ENCODE assay signal across 8 cellular contexts in genomic region chr15:36501063-36501678, GRCh38.
DNase-seq lines count a peak whose midpoint lies in the region; ATAC-seq and TF ChIP-seq lines count a peak whose summit lies in the region.

No MANE protein-coding gene starts in this region.

- intact Hi-C loops in adrenal gland (cut with DNase I) = loop anchor here (5.0 to 10.0 kb wide), 2 partner anchors 381 to 384 kb away; no protein-coding TSS in a partner anchor
- intact Hi-C loops in left ventricle myocardium inferior (cut with micrococcal nuclease) = no loop called here
- intact Hi-C loops in sciatic nerve (cut with DNase I) = no loop called here

- H3K4me1 ChIP-seq in adrenal gland (replicated peaks in 1 of 2) (no peaks in the 10 kb centered on the region), left ventricle myocardium inferior (peaks cover 22% of the 10 kb centered on the region)

- H3K4me3 ChIP-seq in adrenal gland (no peak overlapping the region), left ventricle myocardium inferior (no peak overlapping the region)

- peak overlapping the region in 1 of 5 donors; percentile 35 for H3K27ac ChIP-seq in adrenal gland
- H3K27ac ChIP-seq in left ventricle myocardium inferior (replicated peaks) = peak overlapping the region; percentile 12

- TF ChIP-seq CTCF in adrenal gland (IDR thresholded peaks at IDR 0.05) (peak; percentile 58 to 91 (median 82)), left ventricle myocardium inferior (IDR thresholded peaks at IDR 0.05; ENCODE audit: borderline replicate concordance) (peak; percentile 78)

- 15 to 28% (median 19%) methylated on average over 5 of the region's 5 CpGs for WGBS in adrenal gland, 4 donors

- H3K9me3 ChIP-seq in adrenal gland (replicated peaks in 1 of 3) (no peaks in the 10 kb centered on the region), left ventricle myocardium inferior (replicated peaks) (no peaks in the 10 kb centered on the region)

- DNase-seq in CD1c-positive myeloid dendritic cell (ENCODE audit: extremely low spot score) (peak; percentile 16), NCI-H345 treated with DMSO at 0.1 percent for 48 hours (lab: John Stamatoyannopoulos, UW; ENCODE audit: unreplicated experiment) (peak; percentile 28), adrenal gland (peak in 6 of 7 donors; percentile 38 to 56 (median 50)), left ventricle myocardium inferior (no peak), sciatic nerve (ENCODE audit: low spot score) (no peak)

- ATAC-seq in GM18870 (IDR thresholded peaks at IDR 0.05; ENCODE audit: unreplicated experiment) (peak; percentile 81), HG03354 (IDR thresholded peaks at IDR 0.05; ENCODE audit: poor library complexity, severe bottlenecking, unreplicated experiment) (peak; percentile 86), sciatic nerve (peak; percentile 84), GM18505 (IDR thresholded peaks at IDR 0.05; ENCODE audit: unreplicated experiment) (no peak)

- no peaks in the 10 kb centered on the region for H3K36me3 ChIP-seq in adrenal gland (replicated peaks in 1 of 2)
- no peaks in the 10 kb centered on the region for H3K36me3 ChIP-seq in left ventricle myocardium inferior

- H3K27me3 ChIP-seq in adrenal gland (no peaks in the 10 kb centered on the region), left ventricle myocardium inferior (ENCODE audit: low read depth) (no peaks in the 10 kb centered on the region)

- no peak for TF ChIP-seq POLR2A in adrenal gland (IDR thresholded peaks at IDR 0.05)
- no peak for TF ChIP-seq POLR2A in GM18505 (IDR thresholded peaks at IDR 0.05; ENCODE audit: borderline replicate concordance, extremely low read depth, insufficient read depth, insufficient read length)

Comparison
In these comparisons a context has a peak if more than half of its experiments do, and no peak if none do; other contexts are left out.
1. DNase-seq: peak in CD1c-positive myeloid dendritic cell (single experiment), NCI-H345 treated with DMSO at 0.1 percent for 48 hours (single experiment) and adrenal gland (6 of 7); none in left ventricle myocardium inferior (single experiment) and sciatic nerve (single experiment).
2. intact Hi-C loops: an anchor here in adrenal gland (5.0 to 10.0 kb wide); none called in left ventricle myocardium inferior and sciatic nerve.